ENCODE assay signal across 12 cellular contexts in the genomic region with DNA sequence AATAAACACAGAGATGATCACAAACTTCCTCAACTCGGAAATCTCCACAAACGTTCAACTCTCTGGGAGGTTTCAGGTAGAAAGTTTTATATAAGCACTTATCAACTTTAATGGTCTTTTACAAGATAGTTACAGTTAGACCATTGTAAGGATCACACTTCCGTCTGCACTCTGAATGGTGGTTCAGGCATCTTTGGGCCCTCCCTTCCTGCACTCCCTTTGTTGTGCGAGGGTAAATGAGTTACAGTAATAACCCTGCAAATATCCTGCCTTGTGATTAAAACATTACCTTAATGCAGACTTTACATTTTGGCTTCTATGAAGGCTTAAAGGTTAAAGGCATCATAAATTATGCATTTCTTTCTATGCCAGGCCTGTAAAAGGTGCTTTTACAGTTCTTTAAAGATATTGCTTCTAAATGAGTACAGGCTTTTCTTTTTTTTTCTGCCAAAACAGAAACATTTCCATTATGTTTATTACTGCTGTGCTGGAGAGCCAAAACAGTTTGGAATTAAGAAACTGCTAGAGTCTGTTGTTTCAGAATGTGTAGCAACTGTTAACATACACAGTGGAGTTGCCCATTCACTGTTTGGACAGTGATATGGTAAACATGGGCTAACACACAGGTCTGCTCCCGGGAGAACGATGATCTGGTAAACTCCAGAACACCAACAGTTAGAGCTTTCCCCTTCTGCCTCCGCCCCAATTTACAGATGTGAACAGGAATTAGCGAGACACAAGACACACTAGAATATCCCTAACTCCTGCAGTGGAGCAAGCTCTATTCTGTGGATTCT. TPM values are rescaled to one million over a fixed set of nuclear protein-coding genes. Genes with fewer than 3 reads are reported as not detected.
DNase-seq lines count a peak whose midpoint lies in the region; ATAC-seq, FAIRE-seq and TF ChIP-seq lines count a peak whose summit lies in the region.
"Had no signal": no experiment of that assay in that cellular context is flagged by ENCODE, and none has a peak within 500 bp of the region (broad histone marks: within the 10 kb centered on the region; RNA-seq: fewer than 3 reads in every experiment).

No MANE protein-coding gene starts in this region.

- H3K4me1 ChIP-seq in HUES64 (ENCODE audit: insufficient read depth, low read length) = peaks cover 7% of the 10 kb centered on the region; the same call in 1 of the 2 replicates
- peaks cover 0 to 6% of the 10 kb centered on the region in 2 donors for H3K4me1 ChIP-seq in ascending aorta
- peaks cover 9% of the 10 kb centered on the region for H3K4me1 ChIP-seq in keratinocyte (ENCODE audit: control insufficient read depth, extremely low read depth, insufficient read depth, low read length)
- no peaks in the 10 kb centered on the region for H3K4me1 ChIP-seq in small intestine (ENCODE audit: control insufficient read depth in 2 of 2, insufficient read depth in 1 of 2, low read depth in 1 of 2, low read length in 1 of 2)

- no peaks in the 10 kb centered on the region for H3K79me2 ChIP-seq in keratinocyte (ENCODE audit: control insufficient read depth, insufficient read depth, low read length)

- no peak for ATAC-seq in natural killer cell treated with Interleukin-12 subunit alpha and Interleukin-12 subunit beta and Interleukin-15 and Interleukin-18, amount 100 ng/mL, for 72 hours
- ATAC-seq: natural killer cell had no signal

- H3K27ac ChIP-seq in HUES64 (ENCODE audit: low read depth, low read length) (no peak overlapping the region), ascending aorta (peak overlapping the region; percentile 85 to 90), keratinocyte (ENCODE audit: control insufficient read depth, insufficient read depth, low read length) (no peak overlapping the region), small intestine (ENCODE audit: low read depth in 1 of 2, low read length in 1 of 2) (no peak overlapping the region)

- DNase-seq in ascending aorta (ENCODE audit: low spot score in 2 of 2) = no peak
- no peak for DNase-seq in keratinocyte (ENCODE audit: low read depth, low spot score)
- peak; percentile 9 for DNase-seq in small intestine
- DNase-seq in GM19238 (ENCODE audit: insufficient read length, low spot score) = no peak
- DNase-seq in NCI-H2196 (lab: John Stamatoyannopoulos, UW; ENCODE audit: unreplicated experiment) = no peak
- DNase-seq in HT-29 (ENCODE audit: low spot score) = no peak
- DNase-seq in natural killer cell treated with Interleukin-12 subunit alpha and Interleukin-12 subunit beta and Interleukin-15 and Interleukin-18, amount 100 ng/mL, for 72 hours (ENCODE audit: low spot score) = no peak
- DNase-seq: activated CD8-positive, alpha-beta memory T cell treated with anti-CD3 and anti-CD28 coated beads, Interleukin-2, amount 50 U/mL, for 4 hours; effector CD8-positive, alpha-beta T cell; HFFc6; natural killer cell had no signal

- H3K27ac Mint-ChIP-seq in natural killer cell treated with Interleukin-12 subunit alpha and Interleukin-12 subunit beta and Interleukin-15 and Interleukin-18, amount 100 ng/mL, for 72 hours = no peak overlapping the region
- H3K27ac Mint-ChIP-seq: HFFc6, natural killer cell had no signal

- no peaks in the 10 kb centered on the region for H4K20me1 ChIP-seq in keratinocyte (ENCODE audit: control insufficient read depth, extremely low read depth, insufficient read depth, low read length)

- H3K9me3 ChIP-seq in HUES64 (ENCODE audit: insufficient read depth, low read depth, low read length) (no peaks in the 10 kb centered on the region), ascending aorta (no peaks in the 10 kb centered on the region), keratinocyte (ENCODE audit: control insufficient read depth, low read depth, low read length) (no peaks in the 10 kb centered on the region), small intestine (ENCODE audit: control insufficient read depth, low read depth) (no peaks in the 10 kb centered on the region)

- TF ChIP-seq CTCF in ascending aorta (IDR thresholded peaks at IDR 0.05) = no peak
- no peak for TF ChIP-seq CTCF in keratinocyte (optimal IDR thresholded peaks at IDR 0.05 in 1 of 3, IDR thresholded peaks at IDR 0.05 in 1 of 3, conservative IDR thresholded peaks at IDR 0.05 in 1 of 3; ENCODE audit: extremely low read depth in 1 of 3, insufficient read depth in 2 of 3, low read length in 3 of 3)

- H3K9me1 ChIP-seq in keratinocyte (ENCODE audit: control insufficient read depth, extremely low read depth, insufficient read depth, low read length) = no peaks in the 10 kb centered on the region

- H3K36me3 Mint-ChIP-seq in natural killer cell treated with Interleukin-12 subunit alpha and Interleukin-12 subunit beta and Interleukin-15 and Interleukin-18, amount 100 ng/mL, for 72 hours = no peaks in the 10 kb centered on the region
- H3K36me3 Mint-ChIP-seq: natural killer cell had no signal

- no peaks in the 10 kb centered on the region for H3K4me1 Mint-ChIP-seq in natural killer cell treated with Interleukin-12 subunit alpha and Interleukin-12 subunit beta and Interleukin-15 and Interleukin-18, amount 100 ng/mL, for 72 hours (ENCODE audit: low read depth in 2 of 2)
- H3K4me1 Mint-ChIP-seq: natural killer cell had no signal

- H2AFZ ChIP-seq in keratinocyte (ENCODE audit: control insufficient read depth, low read length) = no peak overlapping the region

- H3K27me3 ChIP-seq in HUES64 (ENCODE audit: insufficient read depth, low read length) = peaks cover 55% of the 10 kb centered on the region
- H3K27me3 ChIP-seq in ascending aorta = no peaks in the 10 kb centered on the region
- peaks cover 18% of the 10 kb centered on the region for H3K27me3 ChIP-seq in keratinocyte (ENCODE audit: control insufficient read depth, extremely low read depth, insufficient read depth, low read length)
- peaks cover 0 to 10% of the 10 kb centered on the region in 2 donors for H3K27me3 ChIP-seq in small intestine (ENCODE audit: control insufficient read depth in 2 of 2, insufficient read depth in 2 of 2, low read length in 2 of 2)

- FAIRE-seq in keratinocyte (lab: Jason Lieb, UNC) (peak; percentile 17), small intestine (lab: Jason Lieb, UNC) (no peak)

- intact Hi-C loops in ascending aorta (cut with DNase I) = loop anchor here (5.0 to 10.0 kb wide), 5 partner anchors 38 to 510 kb away; a partner anchor contains a TSS

- no peak overlapping the region for H3K4me3 Mint-ChIP-seq in natural killer cell treated with Interleukin-12 subunit alpha and Interleukin-12 subunit beta and Interleukin-15 and Interleukin-18, amount 100 ng/mL, for 72 hours
- H3K4me3 Mint-ChIP-seq: natural killer cell had no signal

- H3K4me3 ChIP-seq in HUES64 (ENCODE audit: low read length) (peak overlapping the region; percentile 70), ascending aorta (peak overlapping the region; percentile 70 to 87), keratinocyte (ENCODE audit: control insufficient read depth in 2 of 3, extremely low read depth in 1 of 3, insufficient read depth in 2 of 3, low read depth in 1 of 3, low read length in 3 of 3) (peak overlapping the region in 2 of 3 experiments; percentile 67 to 79), small intestine (ENCODE audit: low read depth in 1 of 2, low read length in 2 of 2) (no peak overlapping the region)

- peaks cover 43 to 78% of the 10 kb centered on the region in 2 donors for H3K27me3 Mint-ChIP-seq in natural killer cell treated with Interleukin-12 subunit alpha and Interleukin-12 subunit beta and Interleukin-15 and Interleukin-18, amount 100 ng/mL, for 72 hours

- H3K36me3 ChIP-seq in HUES64 (ENCODE audit: insufficient read depth, low read length) (no peaks in the 10 kb centered on the region), ascending aorta (no peaks in the 10 kb centered on the region), keratinocyte (ENCODE audit: control insufficient read depth in 2 of 2, extremely low read depth in 1 of 2, insufficient read depth in 2 of 2, low read length in 2 of 2) (no peaks in the 10 kb centered on the region), small intestine (ENCODE audit: control insufficient read depth in 2 of 2, insufficient read depth in 2 of 2, low read length in 2 of 2) (no peaks in the 10 kb centered on the region)

- H3K9me3 Mint-ChIP-seq in natural killer cell treated with Interleukin-12 subunit alpha and Interleukin-12 subunit beta and Interleukin-15 and Interleukin-18, amount 100 ng/mL, for 72 hours = no peaks in the 10 kb centered on the region
- H3K9me3 Mint-ChIP-seq: HFFc6, natural killer cell had no signal

- no peak overlapping the region for H3K9ac ChIP-seq in HUES64 (ENCODE audit: low read depth, low read length)
- H3K9ac ChIP-seq in keratinocyte (ENCODE audit: control insufficient read depth, extremely low read depth, insufficient read depth, low read length) = no peak overlapping the region

- dilution Hi-C loops in keratinocyte (cut with MboI; ENCODE audit: extremely low pct_ligation_motif_present, low sequenced_read_pairs) = no loop called here

- H3K4me2 ChIP-seq in keratinocyte (ENCODE audit: control insufficient read depth, extremely low read depth, insufficient read depth, low read depth, low read length) = peak overlapping the region; percentile 89

- WGBS in HUES64 = 69% methylated on average over 6 of the region's 8 CpGs
- 13 to 46% (median 33%) methylated on average over 8 of the region's 8 CpGs for WGBS in small intestine, 3 donors

RNA-seq across cellular contexts. Expression of a gene that starts 1.1 kb away (rescaled TPM):
- 8.7 TPM for polyA plus RNA-seq in HUES64 (2013, experiment 1 of 2)
- polyA plus RNA-seq in HUES64 (2013, experiment 2 of 2) = 7.0 TPM
- total RNA-seq in ascending aorta = 200 TPM
- polyA plus RNA-seq in keratinocyte (0.22 to 0.41 TPM (median 0.26 TPM) in 3 replicates), small intestine (10 to 100 TPM in 1 of 3 donors, 1 to 10 TPM in 2; 1.1 to 13.5 (median 1.6) TPM)
- polyA plus RNA-seq in keratinocyte (2011; ENCODE audit: low read depth) = not detected
- polyA plus RNA-seq in keratinocyte (2011; cell fraction: cytosol; rRNA removed) = 0.56 and 0.80 TPM in 2 replicates
- 0.83 and 1.2 TPM in 2 replicates for polyA plus RNA-seq in keratinocyte (2011; cell fraction: nucleus; rRNA removed)
- polyA plus RNA-seq in keratinocyte (2012; ENCODE audit: low replicate concordance) = 0.45 and 0.54 TPM in 2 replicates
- 0.39 to 2.4 TPM (median 1.0 TPM) in 3 replicates for polyA minus RNA-seq in keratinocyte
- 1.2 TPM for polyA minus RNA-seq in keratinocyte (2011; cell fraction: cytosol; rRNA and poly(A)+ RNA removed)
- polyA minus RNA-seq in keratinocyte (2011; cell fraction: nucleus; rRNA and poly(A)+ RNA removed) = 0.63 and 2.2 TPM in 2 replicates
- not detected in 2 replicates for total RNA-seq in HT-29 (2014; rRNA removed; shearing (Covaris generic))
- total RNA-seq in natural killer cell treated with Interleukin-12 subunit alpha and Interleukin-12 subunit beta and Interleukin-15 and Interleukin-18, amount 100 ng/mL, for 72 hours = under 1 TPM; 0.45 to 0.57 TPM

Comparison
In these comparisons a context has a peak if more than half of its experiments do, and no peak if none do; other contexts are left out.
1. H3K27ac ChIP-seq: peak in ascending aorta (2 of 2); none in HUES64 (single experiment), keratinocyte (single experiment) and small intestine (0 of 2).
2. H3K4me3 ChIP-seq: peak in HUES64 (single experiment), ascending aorta (2 of 2) and keratinocyte (2 of 3); none in small intestine (0 of 2).
3. RNA of a gene that starts 1.1 kb away (total RNA-seq): 200 TPM in ascending aorta (single experiment); 0.45 to 0.57 TPM in natural killer cell treated with Interleukin-12 subunit alpha and Interleukin-12 subunit beta and Interleukin-15 and Interleukin-18, amount 100 ng/mL, for 72 hours and not detected in HT-29; every median in the first group is over 100 times any median in the second.